ENCODE assay signal across 12 cellular contexts in the genomic region with DNA sequence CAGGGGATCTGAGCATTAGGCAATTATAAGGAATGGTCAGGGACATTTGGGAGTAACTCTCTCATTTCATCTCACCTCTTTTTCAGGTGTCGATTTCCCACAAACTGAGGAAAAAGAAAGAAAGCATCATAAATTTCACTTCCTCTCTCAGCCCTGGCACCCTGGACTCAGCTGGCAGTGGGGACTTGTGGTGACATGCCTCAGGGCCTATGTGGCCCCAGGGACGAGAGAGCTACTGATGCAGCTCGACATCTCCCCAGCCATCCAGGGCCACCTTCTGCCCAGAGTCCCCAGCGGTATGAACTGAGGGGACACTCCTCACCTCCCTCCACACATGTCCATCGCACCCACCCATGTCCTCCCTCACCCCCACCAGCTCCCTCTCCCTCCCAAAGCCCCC. TPM values are rescaled to one million over a fixed set of nuclear protein-coding genes. Genes with fewer than 3 reads are reported as not detected.
DNase-seq lines count a peak whose midpoint lies in the region; ATAC-seq and TF ChIP-seq lines count a peak whose summit lies in the region.
"Had no signal": no experiment of that assay in that cellular context is flagged by ENCODE, and none has a peak within 500 bp of the region (broad histone marks: within the 10 kb centered on the region; RNA-seq: fewer than 3 reads in every experiment).

No MANE protein-coding gene starts in this region.

- no peak overlapping the region for H3K27ac ChIP-seq in CD8-positive, alpha-beta memory T cell (ENCODE audit: low read depth, low read length)
- H3K27ac ChIP-seq in neutrophil = peak overlapping the region; percentile 97
- no peak overlapping the region for H3K27ac ChIP-seq in A673 (ENCODE audit: low read depth, low read length, poor library complexity, severe bottlenecking)
- H3K27ac ChIP-seq: SK-N-MC had no signal

- H3K4me3 ChIP-seq in CD8-positive, alpha-beta memory T cell (ENCODE audit: low read length) = no peak overlapping the region
- H3K4me3 ChIP-seq in neutrophil (ENCODE audit: low read depth in 1 of 2, low read length in 1 of 2) (no peak overlapping the region), A673 (ENCODE audit: low read depth, low read length, poor library complexity, severe bottlenecking) (no peak overlapping the region)
- H3K4me3 ChIP-seq: SK-N-MC had no signal

- ATAC-seq in activated B cell treated with CpG ODN at 0.5 μM for 24 hours (ENCODE audit: low read depth) (peak; percentile 100), HG03457 (IDR thresholded peaks at IDR 0.05; ENCODE audit: unreplicated experiment) (no peak)

- peak overlapping the region in 6 of 8 donors; percentile 42 to 93 (median 81) for H3K27ac Mint-ChIP-seq in CD8-positive, alpha-beta memory T cell
- peak overlapping the region; percentile 12 for H3K27ac Mint-ChIP-seq in activated B cell treated with CpG ODN at 0.5 μM for 24 hours

- no peaks in the 10 kb centered on the region for H3K9me3 ChIP-seq in CD8-positive, alpha-beta memory T cell (ENCODE audit: low read length)
- H3K9me3 ChIP-seq in neutrophil = peaks cover 5% of the 10 kb centered on the region
- H3K9me3 ChIP-seq in A673 (ENCODE audit: low read depth, low read length, poor library complexity, severe bottlenecking) = no peaks in the 10 kb centered on the region

- no peak for DNase-seq in CD8-positive, alpha-beta memory T cell
- peak; percentile 70 for DNase-seq in GM20000 (ENCODE audit: low spot score)
- DNase-seq in activated B cell treated with CpG ODN at 0.5 μM for 24 hours = peak; percentile 50
- no peak for DNase-seq in stimulated activated CD4-positive, alpha-beta T cell treated with anti-CD3 and anti-CD28 coated beads, Interleukin-4, amount 100 ng/mL, for 1 hour
- no peak for DNase-seq in 8988T
- no peak for DNase-seq in A673 (ENCODE audit: low spot score)
- DNase-seq: midbrain had no signal

- intact Hi-C loops in activated B cell treated with CpG ODN at 0.5 μM for 24 hours (cut with micrococcal nuclease) = loop anchor here (2.0 kb wide), 2 partner anchors 31 to 97 kb away; no protein-coding TSS in a partner anchor
- intact Hi-C loops in A673 (cut with micrococcal nuclease; ENCODE audit: unreplicated experiment) = no loop called here

- H3K27me3 ChIP-seq in CD8-positive, alpha-beta memory T cell (ENCODE audit: insufficient read depth, low read length, poor library complexity, severe bottlenecking) = no peaks in the 10 kb centered on the region
- H3K27me3 ChIP-seq in neutrophil = no peaks in the 10 kb centered on the region
- H3K27me3 ChIP-seq in A673 (replicated peaks; ENCODE audit: insufficient read depth, low read depth, low read length, poor library complexity) = no peaks in the 10 kb centered on the region

- BruUV-seq in A673 (replicated peaks; lab: Mats Ljungman, UMichigan) = no TSS peak

- CTCF ChIA-PET in CD8-positive, alpha-beta memory T cell (lab: Charles Lee) = interaction anchor here (1.2 to 2.0 kb wide), 3 partner anchors 33 to 93 kb away, joined by 3 to 4 read pairs (median 4); no protein-coding TSS in a partner anchor
- CTCF ChIA-PET in activated B cell treated with CpG ODN at 0.5 μM for 24 hours (lab: Charles Lee) (interaction anchor here (1.2 kb wide), 1 partner anchor 46 kb away, joined by 3 read pairs; no protein-coding TSS in a partner anchor), A673 (lab: Charles Lee) (no interaction called here)

- H3K4me1 ChIP-seq in CD8-positive, alpha-beta memory T cell (ENCODE audit: insufficient read depth, low read length) = peaks cover 33% of the 10 kb centered on the region
- H3K4me1 ChIP-seq in neutrophil (ENCODE audit: control insufficient read depth in 1 of 2, insufficient read depth in 1 of 2, low read depth in 1 of 2, low read length in 1 of 2) (peaks cover 37 to 45% of the 10 kb centered on the region in 2 experiments), A673 (ENCODE audit: insufficient read depth, low read length, poor library complexity, severe bottlenecking) (peaks cover 11% of the 10 kb centered on the region)

- no peaks in the 10 kb centered on the region for H3K27me3 Mint-ChIP-seq in CD8-positive, alpha-beta memory T cell
- peaks cover 57% of the 10 kb centered on the region for H3K27me3 Mint-ChIP-seq in activated B cell treated with CpG ODN at 0.5 μM for 24 hours

- H3K4me3 Mint-ChIP-seq in CD8-positive, alpha-beta memory T cell = peak overlapping the region in 1 of 7 donors; percentile 38
- H3K4me3 Mint-ChIP-seq in activated B cell treated with CpG ODN at 0.5 μM for 24 hours = no peak overlapping the region

- no peak for TF ChIP-seq CTCF in GM20000 (IDR thresholded peaks at IDR 0.05; ENCODE audit: extremely low read depth, missing control alignments)
- TF ChIP-seq CTCF in activated B cell treated with CpG ODN at 0.5 μM for 24 hours (IDR thresholded peaks at IDR 0.05) = no peak
- no peak for TF ChIP-seq CTCF in neutrophil (IDR thresholded peaks at IDR 0.05)
- TF ChIP-seq CTCF in A673 (conservative IDR thresholded peaks at IDR 0.05; ENCODE audit: low read depth, low read length) = no peak

- H3K9me3 Mint-ChIP-seq in CD8-positive, alpha-beta memory T cell = no peaks in the 10 kb centered on the region
- no peaks in the 10 kb centered on the region for H3K9me3 Mint-ChIP-seq in activated B cell treated with CpG ODN at 0.5 μM for 24 hours

- peaks cover 30 to 59% (median 48%) of the 10 kb centered on the region in 3 donors for H3K4me1 Mint-ChIP-seq in CD8-positive, alpha-beta memory T cell
- H3K4me1 Mint-ChIP-seq in activated B cell treated with CpG ODN at 0.5 μM for 24 hours = peaks cover 15% of the 10 kb centered on the region

- peaks cover 8 to 77% (median 20%) of the 10 kb centered on the region in 3 donors for H3K36me3 Mint-ChIP-seq in CD8-positive, alpha-beta memory T cell
- no peaks in the 10 kb centered on the region for H3K36me3 Mint-ChIP-seq in activated B cell treated with CpG ODN at 0.5 μM for 24 hours (ENCODE audit: low read depth)

- POLR2A ChIA-PET in CD8-positive, alpha-beta memory T cell (lab: Charles Lee) = no interaction called here
- POLR2A ChIA-PET in activated B cell treated with CpG ODN at 0.5 μM for 24 hours (lab: Charles Lee) (interaction anchor here (0.9 to 1.4 kb wide), 5 partner anchors 14 to 163 kb away, joined by 3 to 6 read pairs (median 4); a partner anchor contains a TSS), A673 (lab: Charles Lee; ENCODE audit: low non-redundant PET) (interaction anchor here (0.5 kb wide), 2 partner anchors 28 to 204 kb away, joined by 3 to 10 read pairs; a partner anchor contains a TSS)

- H3K36me3 ChIP-seq in CD8-positive, alpha-beta memory T cell (ENCODE audit: insufficient read depth, low read length) = peaks cover 66% of the 10 kb centered on the region
- H3K36me3 ChIP-seq in neutrophil = peaks cover 99% of the 10 kb centered on the region
- H3K36me3 ChIP-seq in A673 (ENCODE audit: insufficient read depth, low read length, poor library complexity, severe bottlenecking) = peaks cover 66% of the 10 kb centered on the region

RNA-seq across cellular contexts. Expression of a gene that starts 11.7 kb away (rescaled TPM):
- total RNA-seq in CD8-positive, alpha-beta memory T cell = 10 to 100 TPM; 62.1 to 62.9 TPM
- polyA plus RNA-seq in CD8-positive, alpha-beta memory T cell = 57.1 TPM
- 0.37 TPM in 1 of 2 replicates, not detected in the other for total RNA-seq in activated B cell treated with CpG ODN at 0.5 μM for 24 hours
- 82.6 and 91.5 TPM in 2 replicates for total RNA-seq in A673 (2021)

RNA-seq across cellular contexts. Expression of a gene that starts 19.7 kb away (rescaled TPM):
- not detected for total RNA-seq in CD8-positive, alpha-beta memory T cell
- 0.72 TPM for polyA plus RNA-seq in CD8-positive, alpha-beta memory T cell
- not detected in 2 replicates for total RNA-seq in activated B cell treated with CpG ODN at 0.5 μM for 24 hours
- 1.0 TPM in 1 of 2 replicates, not detected in the other for total RNA-seq in A673 (2021)
- total RNA-seq: activated CD8-positive, alpha-beta memory T cell treated with anti-CD3 and anti-CD28 coated beads for 36 hours had no signal

RNA-seq across cellular contexts. Expression of a gene that starts 45.2 kb away (rescaled TPM):
- total RNA-seq in CD8-positive, alpha-beta memory T cell = under 1 TPM; 0.77 to 0.93 TPM
- 0.49 TPM for polyA plus RNA-seq in CD8-positive, alpha-beta memory T cell
- total RNA-seq in activated B cell treated with CpG ODN at 0.5 μM for 24 hours (not detected in 2 replicates), A673 (2021) (not detected in 2 replicates)
- total RNA-seq: cerebellum had no signal

RNA-seq across cellular contexts. Expression of a gene that starts 53.8 kb away (rescaled TPM):
- total RNA-seq in CD8-positive, alpha-beta memory T cell = 1 to 10 TPM in 1 of 2 experiments, under 1 TPM in 1; 0.51 to 1.4 TPM
- not detected for polyA plus RNA-seq in CD8-positive, alpha-beta memory T cell
- 0.33 TPM in 1 of 2 replicates, not detected in the other for total RNA-seq in activated B cell treated with CpG ODN at 0.5 μM for 24 hours
- 25.7 and 27.5 TPM in 2 replicates for total RNA-seq in A673 (2021)

Comparison
In these comparisons a context has a peak if more than half of its experiments do, and no peak if none do; other contexts are left out.
1. DNase-seq: peak in GM20000 (single experiment) and activated B cell treated with CpG ODN at 0.5 μM for 24 hours (single experiment); none in CD8-positive, alpha-beta memory T cell (0 of 5), stimulated activated CD4-positive, alpha-beta T cell treated with anti-CD3 and anti-CD28 coated beads, Interleukin-4, amount 100 ng/mL, for 1 hour (single experiment), 8988T (single experiment) and A673 (single experiment).
2. RNA of a gene that starts 11.7 kb away (total RNA-seq): 82.6 to 91.5 TPM in A673 and 62.1 to 62.9 TPM in CD8-positive, alpha-beta memory T cell; 0.37 TPM in activated B cell treated with CpG ODN at 0.5 μM for 24 hours; every median in the first group is over 10 times any median in the second.